ENCODE assay signal across 27 cellular contexts in the genomic region with DNA sequence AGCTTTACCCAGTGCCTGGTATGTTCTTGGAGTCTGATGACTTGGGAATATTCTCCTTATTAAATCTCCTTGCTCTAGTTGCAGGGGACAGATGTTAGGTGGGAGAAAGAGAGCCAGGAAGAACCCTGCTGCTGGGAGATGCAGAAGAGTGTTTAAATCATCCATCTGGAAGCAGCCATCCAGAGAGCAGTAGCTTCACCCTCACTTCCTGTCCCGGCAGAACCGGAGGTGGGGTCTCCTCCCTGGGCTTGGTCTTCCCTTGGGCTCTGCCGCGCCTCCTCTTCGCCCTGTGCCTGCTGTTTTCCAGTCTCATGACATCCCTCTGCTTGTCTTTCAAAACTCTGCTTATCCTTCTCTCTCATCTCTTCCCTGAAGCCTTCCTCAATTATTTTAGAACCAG.
"Had no signal": no experiment of that assay in that cellular context is flagged by ENCODE, and none has a peak within 500 bp of the region (broad histone marks: within the 10 kb centered on the region; RNA-seq: fewer than 3 reads in every experiment).

No MANE protein-coding gene starts in this region.

- H3K4me1 ChIP-seq: esophagus squamous epithelium, gastrocnemius medialis, pancreas, suprapubic skin, tibial nerve had no signal

- H3K4me3 Mint-ChIP-seq: activated CD4-positive, alpha-beta T cell treated with anti-CD3 and anti-CD28 coated beads, Interleukin-2, amount 10 ng/mL, durations not matched to agents 7 days and 5 days; activated CD8-positive, alpha-beta memory T cell treated with anti-CD3 and anti-CD28 coated beads, Interleukin-2, amount 10 ng/mL, durations not matched to agents 7 days and 5 days; activated CD8-positive, alpha-beta T cell treated with anti-CD3 and anti-CD28 coated beads for 36 hours; activated naive CD4-positive, alpha-beta T cell treated with anti-CD3 and anti-CD28 coated beads, Interleukin-2, amount 50 U/mL, for 24 hours; effector memory CD8-positive, alpha-beta T cell; natural killer cell; stimulated activated memory B cell treated with anti-CD40 and anti-IgM and Interleukin-4, amounts not matched to agents 10 μg/mL and 1 μg/mL and 100 μg/mL, for 72 hours; T-cell; T-helper 2 cell treated with Interferon-gamma antibody and Interleukin-4, amounts not matched to agents 5 μg/mL and 100 μg/mL, for 36 hours had no signal

- H3K4me1 Mint-ChIP-seq: activated CD4-positive, alpha-beta T cell treated with anti-CD3 and anti-CD28 coated beads, Interleukin-2, amount 10 ng/mL, durations not matched to agents 7 days and 5 days; activated naive CD4-positive, alpha-beta T cell treated with anti-CD3 and anti-CD28 coated beads, Interleukin-2, amount 50 U/mL, for 24 hours; stimulated activated memory B cell treated with anti-CD40 and anti-IgM and Interleukin-4, amounts not matched to agents 10 μg/mL and 1 μg/mL and 100 μg/mL, for 72 hours had no signal

- DNase-seq: activated CD4-positive, alpha-beta T cell treated with anti-CD3 and anti-CD28 coated beads, Interleukin-2, amount 10 ng/mL, durations not matched to agents 7 days and 5 days; activated CD4-positive, CD25-positive, alpha-beta regulatory T cell treated with anti-CD3 and anti-CD28 coated beads, Interleukin-2, amount 50 U/mL, for 72 hours; activated CD8-positive, alpha-beta memory T cell treated with anti-CD3 and anti-CD28 coated beads, Interleukin-2, amount 10 ng/mL, durations not matched to agents 7 days and 5 days; activated CD8-positive, alpha-beta T cell treated with anti-CD3 and anti-CD28 coated beads for 36 hours; activated gamma-delta T cell; activated T-cell treated with anti-CD3 and anti-CD28 coated beads for 4 hours; aorta; brain microvascular endothelial cell; central memory CD4-positive, alpha-beta T cell; dorsolateral prefrontal cortex; effector memory CD8-positive, alpha-beta T cell; esophagus squamous epithelium; gastrocnemius medialis; head of caudate nucleus; midbrain; natural killer cell; pancreas; small intestine; stomach; T-cell had no signal

- H3K27ac ChIP-seq: brain microvascular endothelial cell, dorsolateral prefrontal cortex, esophagus squamous epithelium, gastrocnemius medialis, pancreas, suprapubic skin, tibial nerve, VCaP had no signal

- ATAC-seq: activated CD8-positive, alpha-beta memory T cell treated with anti-CD3 and anti-CD28 coated beads, Interleukin-2, amount 10 ng/mL, durations not matched to agents 7 days and 5 days; activated CD8-positive, alpha-beta T cell treated with anti-CD3 and anti-CD28 coated beads for 36 hours; effector memory CD8-positive, alpha-beta T cell; gastrocnemius medialis; natural killer cell; sciatic nerve; stimulated activated memory B cell treated with anti-CD40 and anti-IgM and Interleukin-4, amounts not matched to agents 10 μg/mL and 1 μg/mL and 100 μg/mL, for 72 hours; T-cell had no signal

- H3K36me3 Mint-ChIP-seq: activated CD8-positive, alpha-beta memory T cell treated with anti-CD3 and anti-CD28 coated beads, Interleukin-2, amount 10 ng/mL, durations not matched to agents 7 days and 5 days; activated naive CD4-positive, alpha-beta T cell treated with anti-CD3 and anti-CD28 coated beads, Interleukin-2, amount 50 U/mL, for 24 hours; natural killer cell; stimulated activated memory B cell treated with anti-CD40 and anti-IgM and Interleukin-4, amounts not matched to agents 10 μg/mL and 1 μg/mL and 100 μg/mL, for 72 hours; T-cell had no signal

- H3K27ac Mint-ChIP-seq: activated CD4-positive, alpha-beta T cell treated with anti-CD3 and anti-CD28 coated beads, Interleukin-2, amount 10 ng/mL, durations not matched to agents 7 days and 5 days; activated CD8-positive, alpha-beta memory T cell treated with anti-CD3 and anti-CD28 coated beads, Interleukin-2, amount 10 ng/mL, durations not matched to agents 7 days and 5 days; activated CD8-positive, alpha-beta T cell treated with anti-CD3 and anti-CD28 coated beads for 36 hours; activated naive CD4-positive, alpha-beta T cell treated with anti-CD3 and anti-CD28 coated beads, Interleukin-2, amount 50 U/mL, for 24 hours; natural killer cell; stimulated activated memory B cell treated with anti-CD40 and anti-IgM and Interleukin-4, amounts not matched to agents 10 μg/mL and 1 μg/mL and 100 μg/mL, for 72 hours; T-cell; T-helper 2 cell treated with Interferon-gamma antibody and Interleukin-4, amounts not matched to agents 5 μg/mL and 100 μg/mL, for 36 hours had no signal

- H3K27me3 ChIP-seq: dorsolateral prefrontal cortex, gastrocnemius medialis, pancreas, suprapubic skin, tibial nerve had no signal

- H3K4me3 ChIP-seq: dorsolateral prefrontal cortex, esophagus squamous epithelium, gastrocnemius medialis, pancreas, stomach, suprapubic skin, tibial nerve had no signal

- H3K9me3 ChIP-seq: esophagus squamous epithelium, gastrocnemius medialis, pancreas, stomach, suprapubic skin, tibial nerve had no signal

- H3K9me3 Mint-ChIP-seq: activated CD4-positive, alpha-beta T cell treated with anti-CD3 and anti-CD28 coated beads, Interleukin-2, amount 10 ng/mL, durations not matched to agents 7 days and 5 days; activated CD8-positive, alpha-beta T cell treated with anti-CD3 and anti-CD28 coated beads for 36 hours; activated naive CD4-positive, alpha-beta T cell treated with anti-CD3 and anti-CD28 coated beads, Interleukin-2, amount 50 U/mL, for 24 hours; effector memory CD8-positive, alpha-beta T cell; natural killer cell; stimulated activated memory B cell treated with anti-CD40 and anti-IgM and Interleukin-4, amounts not matched to agents 10 μg/mL and 1 μg/mL and 100 μg/mL, for 72 hours; T-cell; T-helper 2 cell treated with Interferon-gamma antibody and Interleukin-4, amounts not matched to agents 5 μg/mL and 100 μg/mL, for 36 hours had no signal

- H3K36me3 ChIP-seq: brain microvascular endothelial cell, esophagus squamous epithelium, gastrocnemius medialis, pancreas, stomach, suprapubic skin, tibial nerve had no signal
